ENCODE assay signal across 11 cellular contexts in the genomic region with DNA sequence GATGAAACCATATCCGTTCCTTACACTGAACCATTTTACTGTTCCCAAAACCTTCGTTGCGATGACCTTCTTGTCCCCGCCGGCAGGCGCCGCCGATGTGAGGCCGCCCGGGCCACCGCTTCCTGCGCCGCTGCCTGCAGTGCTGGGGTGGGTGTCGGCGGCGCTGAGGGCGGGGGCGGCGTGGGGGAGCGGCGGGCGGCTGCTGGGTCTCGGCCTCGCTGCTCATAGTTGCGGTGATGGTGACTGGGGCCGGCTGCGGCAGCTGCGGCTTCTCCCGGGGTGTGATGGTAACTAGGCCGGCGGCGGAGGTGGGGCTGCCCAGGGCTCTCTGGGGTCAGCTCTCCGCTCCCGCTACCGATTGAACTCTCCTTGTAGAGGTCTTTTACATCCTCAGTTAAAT. TPM values are rescaled to one million over a fixed set of nuclear protein-coding genes. Genes with fewer than 3 reads are reported as not detected.
DNase-seq lines count a peak whose midpoint lies in the region; ATAC-seq lines count a peak whose summit lies in the region.
"Had no signal": no experiment of that assay in that cellular context is flagged by ENCODE, and none has a peak within 500 bp of the region (broad histone marks: within the 10 kb centered on the region; RNA-seq: fewer than 3 reads in every experiment).

No MANE protein-coding gene starts in this region.

- no peak overlapping the region for H2BK5ac ChIP-seq in mesenchymal stem cell (ENCODE audit: low read depth, low read length, poor library complexity, severe bottlenecking)

- peaks cover 37% of the 10 kb centered on the region for H3K27me3 Mint-ChIP-seq in activated naive CD8-positive, alpha-beta T cell treated with anti-CD3 and anti-CD28 coated beads, Interleukin-2, amount 50 U/mL, for 24 hours
- H3K27me3 Mint-ChIP-seq in stimulated activated memory B cell treated with anti-CD40 and anti-IgM and Interleukin-4, amounts not matched to agents 10 μg/mL and 1 μg/mL and 100 μg/mL, for 72 hours, result peaks cover 86% of the 10 kb centered on the region

- no peaks in the 10 kb centered on the region for H3K79me1 ChIP-seq in mesenchymal stem cell (replicated peaks; ENCODE audit: low read length, poor library complexity, severe bottlenecking)

- H3K4ac ChIP-seq in mesenchymal stem cell (ENCODE audit: low read depth in 1 of 2, low read length in 2 of 2), result no peak overlapping the region

- H3K36me3 ChIP-seq in mesenchymal stem cell (ENCODE audit: control insufficient read depth in 1 of 2, insufficient read depth in 2 of 2, low read depth in 1 of 2, low read length in 2 of 2), result no peaks in the 10 kb centered on the region
- H3K36me3 ChIP-seq: prostate gland had no signal

- H4K8ac ChIP-seq in mesenchymal stem cell (ENCODE audit: low read length), result no peak overlapping the region

- no peak overlapping the region for H2AK5ac ChIP-seq in mesenchymal stem cell (ENCODE audit: low read length, severe bottlenecking)

- peaks cover 0 to 3% of the 10 kb centered on the region in 2 experiments for H3K27me3 ChIP-seq in mesenchymal stem cell (ENCODE audit: control insufficient read depth in 1 of 2, insufficient read depth in 1 of 2, low read length in 2 of 2)

- no peak overlapping the region for H2AFZ ChIP-seq in mesenchymal stem cell (ENCODE audit: low read depth, low read length)

- H2BK12ac ChIP-seq in mesenchymal stem cell (ENCODE audit: low read length in 2 of 2), result no peak overlapping the region

- H3K9ac ChIP-seq in mesenchymal stem cell (ENCODE audit: low read length), result peak overlapping the region; percentile 33

- peaks cover 27% of the 10 kb centered on the region for H3K9me3 Mint-ChIP-seq in activated naive CD8-positive, alpha-beta T cell treated with anti-CD3 and anti-CD28 coated beads, Interleukin-2, amount 50 U/mL, for 24 hours
- H3K9me3 Mint-ChIP-seq in stimulated activated memory B cell treated with anti-CD40 and anti-IgM and Interleukin-4, amounts not matched to agents 10 μg/mL and 1 μg/mL and 100 μg/mL, for 72 hours, result peaks cover 22% of the 10 kb centered on the region

- no peak overlapping the region for H3K18ac ChIP-seq in mesenchymal stem cell (ENCODE audit: low read depth in 1 of 2, low read length in 2 of 2)

- no peak overlapping the region for H3K23ac ChIP-seq in mesenchymal stem cell (ENCODE audit: low read length in 2 of 2)

- H3K14ac ChIP-seq in mesenchymal stem cell (ENCODE audit: low read length in 2 of 2), result no peak overlapping the region

- H4K91ac ChIP-seq in mesenchymal stem cell (ENCODE audit: low read length), result no peak overlapping the region

- H3K36me3 Mint-ChIP-seq in activated naive CD8-positive, alpha-beta T cell treated with anti-CD3 and anti-CD28 coated beads, Interleukin-2, amount 50 U/mL, for 24 hours (ENCODE audit: low read depth), result peaks cover 8% of the 10 kb centered on the region
- H3K36me3 Mint-ChIP-seq in stimulated activated memory B cell treated with anti-CD40 and anti-IgM and Interleukin-4, amounts not matched to agents 10 μg/mL and 1 μg/mL and 100 μg/mL, for 72 hours, result peaks cover 20% of the 10 kb centered on the region

- ATAC-seq in activated naive CD8-positive, alpha-beta T cell treated with anti-CD3 and anti-CD28 coated beads, Interleukin-2, amount 50 U/mL, for 24 hours, result no peak
- no peak for ATAC-seq in stimulated activated memory B cell treated with anti-CD40 and anti-IgM and Interleukin-4, amounts not matched to agents 10 μg/mL and 1 μg/mL and 100 μg/mL, for 72 hours
- no peak for ATAC-seq in HG03439 (IDR thresholded peaks at IDR 0.05; ENCODE audit: unreplicated experiment)
- ATAC-seq in GM21576 (IDR thresholded peaks at IDR 0.05; ENCODE audit: unreplicated experiment), result no peak

- peak overlapping the region; percentile 22 for H3K4me2 ChIP-seq in mesenchymal stem cell (ENCODE audit: low read length, poor library complexity, severe bottlenecking)

- no peak overlapping the region for H2BK120ac ChIP-seq in mesenchymal stem cell (ENCODE audit: low read depth, low read length)

- 4% methylated on average over 19 of the region's 35 CpGs for WGBS in mesenchymal stem cell

- H3K4me1 Mint-ChIP-seq in activated naive CD8-positive, alpha-beta T cell treated with anti-CD3 and anti-CD28 coated beads, Interleukin-2, amount 50 U/mL, for 24 hours, result peaks cover 6% of the 10 kb centered on the region
- peaks cover 26% of the 10 kb centered on the region for H3K4me1 Mint-ChIP-seq in stimulated activated memory B cell treated with anti-CD40 and anti-IgM and Interleukin-4, amounts not matched to agents 10 μg/mL and 1 μg/mL and 100 μg/mL, for 72 hours

- H3K4me3 Mint-ChIP-seq in activated naive CD8-positive, alpha-beta T cell treated with anti-CD3 and anti-CD28 coated beads, Interleukin-2, amount 50 U/mL, for 24 hours, result peak overlapping the region; percentile 19
- H3K4me3 Mint-ChIP-seq in stimulated activated memory B cell treated with anti-CD40 and anti-IgM and Interleukin-4, amounts not matched to agents 10 μg/mL and 1 μg/mL and 100 μg/mL, for 72 hours, result peak overlapping the region; percentile 25

- peaks cover 29% of the 10 kb centered on the region for H3K9me3 ChIP-seq in mesenchymal stem cell (ENCODE audit: control insufficient read depth, low read length)
- H3K9me3 ChIP-seq: prostate gland had no signal

- no peaks in the 10 kb centered on the region for H3K4me1 ChIP-seq in mesenchymal stem cell (ENCODE audit: control insufficient read depth, insufficient read depth, low read depth, low read length)
- H3K4me1 ChIP-seq: prostate gland had no signal

- no peak overlapping the region for H2BK15ac ChIP-seq in mesenchymal stem cell (ENCODE audit: low read depth, poor library complexity, severe bottlenecking)

- peak; percentile 3 for DNase-seq in NCI-H2227 (lab: John Stamatoyannopoulos, UW; ENCODE audit: unreplicated experiment)
- no peak for DNase-seq in NCI-H2227 treated with DMSO at 0.1 percent for 48 hours (lab: John Stamatoyannopoulos, UW)
- peak; percentile 23 for DNase-seq in activated naive CD8-positive, alpha-beta T cell treated with anti-CD3 and anti-CD28 coated beads, Interleukin-2, amount 50 U/mL, for 24 hours
- peak; percentile 14 for DNase-seq in mesenchymal stem cell
- no peak for DNase-seq in NCI-H2171 (lab: John Stamatoyannopoulos, UW)
- DNase-seq: cerebellar nuclear complex had no signal

- H3K27ac Mint-ChIP-seq in activated naive CD8-positive, alpha-beta T cell treated with anti-CD3 and anti-CD28 coated beads, Interleukin-2, amount 50 U/mL, for 24 hours, result no peak overlapping the region
- no peak overlapping the region for H3K27ac Mint-ChIP-seq in stimulated activated memory B cell treated with anti-CD40 and anti-IgM and Interleukin-4, amounts not matched to agents 10 μg/mL and 1 μg/mL and 100 μg/mL, for 72 hours

- no peak overlapping the region for H3K27ac ChIP-seq in mesenchymal stem cell (ENCODE audit: low read length, poor library complexity, severe bottlenecking)
- H3K27ac ChIP-seq: 22Rv1, prostate gland had no signal

- no peak overlapping the region for H3K4me3 ChIP-seq in mesenchymal stem cell (ENCODE audit: insufficient read depth in 1 of 2, low read depth in 1 of 2, low read length in 2 of 2)
- H3K4me3 ChIP-seq: prostate gland had no signal

RNA-seq across cellular contexts. Expression of a gene that starts 14.1 kb away (rescaled TPM):
- polyA plus RNA-seq in mesenchymal stem cell (2013, experiment 1 of 2), result not detected
- polyA plus RNA-seq in mesenchymal stem cell (2013, experiment 2 of 2), result not detected

Comparison
In these comparisons a context has a peak if more than half of its experiments do, and no peak if none do; other contexts are left out.
1. DNase-seq: peak in NCI-H2227 (single experiment), activated naive CD8-positive, alpha-beta T cell treated with anti-CD3 and anti-CD28 coated beads, Interleukin-2, amount 50 U/mL, for 24 hours (single experiment) and mesenchymal stem cell (single experiment); none in NCI-H2227 treated with DMSO at 0.1 percent for 48 hours (single experiment) and NCI-H2171 (single experiment).